ENCODE assay signal across 1 cellular context in genomic region chr3:46481636-46482035, GRCh38.
TF ChIP-seq lines count a peak whose summit lies in the region.

No MANE protein-coding gene starts in this region.

TF ChIP-seq in HepG2, 621 proteins besides CTCF, POLR2A, EP300 and RAD21 (continued from another document):
- TF ChIP-seq ARID3A (IDR thresholded peaks at IDR 0.05; ENCODE audit: low read depth, low read length) = no peak
- no peak for TF ChIP-seq ZSCAN29 (CRISPR knock-in tag; conservative IDR thresholded peaks at IDR 0.05)
- no peak for TF ChIP-seq HBP1 (CRISPR knock-in tag; IDR thresholded peaks at IDR 0.05; ENCODE audit: low read depth)
- TF ChIP-seq THAP11 (CRISPR knock-in tag; IDR thresholded peaks at IDR 0.05) = no peak
- no peak for TF ChIP-seq ZNF781 (CRISPR knock-in tag; IDR thresholded peaks at IDR 0.05; ENCODE audit: borderline replicate concordance, not compliant biosample characterization)
- TF ChIP-seq ZNF567 (CRISPR knock-in tag; IDR thresholded peaks at IDR 0.05; ENCODE audit: borderline replicate concordance) = no peak
- TF ChIP-seq SIN3A (IDR thresholded peaks at IDR 0.05; ENCODE audit: borderline replicate concordance, low read depth, low read length) = no peak
- no peak for TF ChIP-seq RNF219 (CRISPR knock-in tag; IDR thresholded peaks at IDR 0.05)
